ENCODE assay signal across 21 cellular contexts in genomic region chr5:72515211-72515610, GRCh38. TPM values are rescaled to one million over a fixed set of nuclear protein-coding genes. Genes with fewer than 3 reads are reported as not detected.
"Had no signal": no experiment of that assay in that cellular context is flagged by ENCODE, and none has a peak within 500 bp of the region (broad histone marks: within the 10 kb centered on the region; RNA-seq: fewer than 3 reads in every experiment).

No MANE protein-coding gene starts in this region.

- H3K4me1 Mint-ChIP-seq: activated CD8-positive, alpha-beta memory T cell treated with anti-CD3 and anti-CD28 coated beads, Interleukin-2, amount 10 ng/mL, durations not matched to agents 7 days and 5 days; endodermal cell had no signal

- H3K4me3 Mint-ChIP-seq: activated B cell treated with CpG ODN at 0.5 μM for 24 hours; activated CD4-positive, alpha-beta memory T cell treated with anti-CD3 and anti-CD28 coated beads for 36 hours; activated CD8-positive, alpha-beta memory T cell treated with anti-CD3 and anti-CD28 coated beads, Interleukin-2, amount 10 ng/mL, durations not matched to agents 7 days and 5 days; activated naive CD8-positive, alpha-beta T cell; endodermal cell; mesothelial cell of epicardium; nephron; stimulated activated naive B cell treated with anti-CD40 and anti-IgM and Interleukin-4, amounts not matched to agents 10 μg/mL and 1 μg/mL and 100 μg/mL, for 72 hours had no signal

- H3K4me3 ChIP-seq: lung had no signal

- DNase-seq: activated B cell treated with CpG ODN at 0.5 μM for 24 hours; activated CD4-positive, alpha-beta memory T cell treated with anti-CD3 and anti-CD28 coated beads for 36 hours; activated CD4-positive, alpha-beta T cell treated with anti-CD3 and anti-CD28 coated beads for 4 hours; activated CD8-positive, alpha-beta memory T cell treated with anti-CD3 and anti-CD28 coated beads, Interleukin-2, amount 10 ng/mL, durations not matched to agents 7 days and 5 days; cerebellar nuclear complex; endodermal cell; foreskin melanocyte; head of caudate nucleus; kidney; occipital lobe; posterior cingulate gyrus; retina; stimulated activated naive B cell treated with anti-CD40 and anti-IgM and Interleukin-4, amounts not matched to agents 10 μg/mL and 1 μg/mL and 100 μg/mL, for 72 hours had no signal

- H3K27ac Mint-ChIP-seq: activated B cell treated with CpG ODN at 0.5 μM for 24 hours; activated CD4-positive, alpha-beta memory T cell treated with anti-CD3 and anti-CD28 coated beads for 36 hours; activated CD8-positive, alpha-beta memory T cell treated with anti-CD3 and anti-CD28 coated beads, Interleukin-2, amount 10 ng/mL, durations not matched to agents 7 days and 5 days; activated naive CD8-positive, alpha-beta T cell; endodermal cell; mesothelial cell of epicardium; nephron; stimulated activated naive B cell treated with anti-CD40 and anti-IgM and Interleukin-4, amounts not matched to agents 10 μg/mL and 1 μg/mL and 100 μg/mL, for 72 hours had no signal

- H3K36me3 Mint-ChIP-seq: activated CD4-positive, alpha-beta memory T cell treated with anti-CD3 and anti-CD28 coated beads for 36 hours; activated CD8-positive, alpha-beta memory T cell treated with anti-CD3 and anti-CD28 coated beads, Interleukin-2, amount 10 ng/mL, durations not matched to agents 7 days and 5 days; activated naive CD8-positive, alpha-beta T cell; mesothelial cell of epicardium had no signal

- H3K9me3 Mint-ChIP-seq: activated CD4-positive, alpha-beta memory T cell treated with anti-CD3 and anti-CD28 coated beads for 36 hours; endodermal cell had no signal

- ATAC-seq: activated CD8-positive, alpha-beta memory T cell treated with anti-CD3 and anti-CD28 coated beads, Interleukin-2, amount 10 ng/mL, durations not matched to agents 7 days and 5 days; left lobe of liver; stimulated activated naive B cell treated with anti-CD40 and anti-IgM and Interleukin-4, amounts not matched to agents 10 μg/mL and 1 μg/mL and 100 μg/mL, for 72 hours had no signal

- FAIRE-seq: bronchial epithelial cell, kidney had no signal

RNA-seq across cellular contexts. Expression of gene ZNF366, which starts 8.0 kb away (rescaled TPM):
- total RNA-seq: activated B cell treated with CpG ODN at 0.5 μM for 24 hours; activated CD4-positive, alpha-beta memory T cell treated with anti-CD3 and anti-CD28 coated beads for 36 hours; activated CD8-positive, alpha-beta memory T cell treated with anti-CD3 and anti-CD28 coated beads, Interleukin-2, amount 10 ng/mL, durations not matched to agents 7 days and 5 days; bronchial epithelial cell; endodermal cell; epithelial cell of proximal tubule; mesothelial cell of epicardium; T-helper 2 cell treated with Interferon-gamma antibody and Interleukin-4, amounts not matched to agents 100 ng/mL and 5 ng/mL, for 36 hours had no signal
